12 cellular contexts compared by ENCODE assay signal in the genomic region with DNA sequence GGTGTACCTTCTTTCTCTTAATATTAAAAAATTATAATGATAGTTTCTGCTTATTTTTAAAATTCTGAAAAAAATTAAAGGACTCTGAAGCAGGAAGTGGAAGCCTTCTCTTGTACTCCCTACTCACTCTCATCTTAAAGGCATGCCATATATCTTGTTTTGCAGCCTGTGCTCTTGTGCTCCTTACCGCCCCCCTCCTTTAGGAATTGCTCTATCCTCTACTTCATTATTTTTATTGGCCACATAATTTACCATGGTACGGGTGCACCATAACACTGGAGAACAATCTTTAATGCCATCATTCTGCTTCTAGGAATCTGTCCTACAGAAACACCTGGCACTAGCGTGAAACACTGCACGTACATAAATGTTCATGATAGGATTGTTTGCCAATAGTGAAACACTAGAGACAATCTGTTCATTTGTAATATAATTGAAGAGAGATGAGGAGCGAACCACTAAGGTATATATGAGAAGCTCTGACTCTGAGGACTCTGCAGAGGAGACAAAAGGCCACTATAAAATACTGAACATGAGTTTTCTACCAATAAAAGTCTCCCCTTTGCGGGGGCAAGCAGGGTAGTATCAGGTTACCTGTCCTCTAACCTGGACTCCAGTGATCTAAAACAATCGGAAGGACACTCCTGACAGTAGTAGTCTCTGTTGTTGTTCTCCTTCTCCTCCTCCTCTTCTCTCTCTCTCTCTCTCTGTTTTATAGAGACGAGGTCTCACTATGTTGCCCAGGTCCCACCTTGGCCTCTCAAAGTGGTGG. TPM values are rescaled to one million over a fixed set of nuclear protein-coding genes. Genes with fewer than 3 reads are reported as not detected.
A peak's percentile ranks its signal among the peaks of the same experiment; 100 is the strongest.
DNase-seq lines count a peak whose midpoint lies in the region; ATAC-seq and TF ChIP-seq lines count a peak whose summit lies in the region.
"Had no signal": no experiment of that assay in that cellular context is flagged by ENCODE, and none has a peak within 500 bp of the region (broad histone marks: within the 10 kb centered on the region; RNA-seq: fewer than 3 reads in every experiment).

No MANE protein-coding gene starts in this region.

- H3K36me3 Mint-ChIP-seq in MCF 10A (ENCODE audit: insufficient read depth, unreplicated experiment): no peaks in the 10 kb centered on the region
- H3K36me3 Mint-ChIP-seq: brain had no signal

- H3K27me3 Mint-ChIP-seq in MCF 10A (ENCODE audit: insufficient read depth, unreplicated experiment): no peaks in the 10 kb centered on the region

- peak; percentile 35 for DNase-seq in MCF 10A (ENCODE audit: unreplicated experiment)
- no peak for DNase-seq in breast epithelium (ENCODE audit: low spot score in 2 of 2)
- peak; percentile 19 for DNase-seq in RKO (ENCODE audit: low spot score)
- peak; percentile 75 for DNase-seq in fibroblast of pulmonary artery (ENCODE audit: low read depth)
- DNase-seq in ecto neural progenitor cell (ENCODE audit: low spot score): no peak
- DNase-seq in erythroblast (lab: John Stamatoyannopoulos, UW): no peak
- no peak for DNase-seq in activated T-cell treated with anti-CD3 and anti-CD28 coated beads, Interleukin-2, amount 50 U/mL, for 1 hour
- DNase-seq: activated CD4-positive, alpha-beta T cell treated with anti-CD3 and anti-CD28 coated beads for 1 hour; NCI-H1417 treated with DMSO at 0.1 percent for 48 hours had no signal

- no peaks in the 10 kb centered on the region for H3K9me3 ChIP-seq in breast epithelium
- H3K9me3 ChIP-seq: BLaER1 treated with 17β-estradiol and CSF1 and Interleukin-3, amounts not matched to agents 10 nM and 100 nM had no signal

- H3K4me3 Mint-ChIP-seq in MCF 10A (ENCODE audit: unreplicated experiment): peak overlapping the region; percentile 1

- no peak overlapping the region for H3K27ac Mint-ChIP-seq in MCF 10A (ENCODE audit: low read depth, unreplicated experiment)

- no peak for TF ChIP-seq POLR2A in breast epithelium (IDR thresholded peaks at IDR 0.05)
- no peak for TF ChIP-seq POLR2A in erythroblast (IDR thresholded peaks at IDR 0.05; ENCODE audit: low read length)

- no peaks in the 10 kb centered on the region for H3K9me3 Mint-ChIP-seq in MCF 10A (ENCODE audit: unreplicated experiment)
- H3K9me3 Mint-ChIP-seq: brain had no signal

- H3K27ac ChIP-seq in breast epithelium: no peak overlapping the region
- H3K27ac ChIP-seq: BLaER1 treated with 17β-estradiol and CSF1 and Interleukin-3, amounts not matched to agents 10 nM and 100 nM had no signal

- CTCF ChIA-PET in MCF 10A (lab: Yijun Ruan, JAX): interaction anchor here (0.8 to 2.0 kb wide), 2 partner anchors 39 to 84 kb away, joined by 3 to 6 read pairs; no protein-coding TSS in a partner anchor

- ATAC-seq in HG03139 (IDR thresholded peaks at IDR 0.05; ENCODE audit: unreplicated experiment): no peak

- POLR2A ChIA-PET in MCF 10A (lab: Yijun Ruan, JAX): no interaction called here

- peaks cover 26% of the 10 kb centered on the region for H3K4me1 Mint-ChIP-seq in MCF 10A (ENCODE audit: insufficient read depth, unreplicated experiment)

- TF ChIP-seq CTCF in MCF 10A (IDR thresholded peaks at IDR 0.05; ENCODE audit: unreplicated experiment): no peak
- no peak for TF ChIP-seq CTCF in breast epithelium (IDR thresholded peaks at IDR 0.05)
- peak; percentile 38 for TF ChIP-seq CTCF in fibroblast of pulmonary artery (IDR thresholded peaks at IDR 0.05; ENCODE audit: low read length, missing control alignments)

- no peaks in the 10 kb centered on the region for H3K27me3 ChIP-seq in breast epithelium
- H3K27me3 ChIP-seq: BLaER1 treated with 17β-estradiol and CSF1 and Interleukin-3, amounts not matched to agents 10 nM and 100 nM had no signal

- no peak overlapping the region for H3K4me3 ChIP-seq in breast epithelium
- peak overlapping the region; percentile 2 for H3K4me3 ChIP-seq in fibroblast of pulmonary artery (replicated peaks; ENCODE audit: low read depth, low read length)
- H3K4me3 ChIP-seq: BLaER1 treated with 17β-estradiol and CSF1 and Interleukin-3, amounts not matched to agents 10 nM and 100 nM had no signal

- no peaks in the 10 kb centered on the region for H3K36me3 ChIP-seq in breast epithelium
- H3K36me3 ChIP-seq: BLaER1 treated with 17β-estradiol and CSF1 and Interleukin-3, amounts not matched to agents 10 nM and 100 nM had no signal

- intact Hi-C loops in MCF 10A (cut with micrococcal nuclease) (no loop called here), breast epithelium (cut with DNase I; ENCODE audit: low total_unique reads) (no loop called here)

- no TSS peak for BruUV-seq in MCF 10A (replicated peaks; lab: Mats Ljungman, UMichigan)

- no peaks in the 10 kb centered on the region for H3K4me1 ChIP-seq in breast epithelium

RNA-seq across cellular contexts. Expression of gene NYNRIN, which starts 6.3 kb away (rescaled TPM):
- total RNA-seq in MCF 10A (2022) (not detected in 2 replicates), breast epithelium (1 to 10 TPM; 6.4 to 8.2 (median 7.7) TPM)

RNA-seq across cellular contexts. Expression of gene NFATC4, which starts 24.5 kb away (rescaled TPM):
- 0.23 and 1.7 TPM in 2 replicates for total RNA-seq in MCF 10A (2022)
- total RNA-seq in breast epithelium: 10 to 100 TPM; 28.6 to 67.2 (median 32.8) TPM

RNA-seq across cellular contexts. Expression of gene CBLN3, which starts 37.0 kb away (rescaled TPM):
- 2.4 TPM in 2 replicates for total RNA-seq in MCF 10A (2022)
- total RNA-seq in breast epithelium: 1 to 10 TPM; 1.6 to 3.8 (median 2.3) TPM

RNA-seq across cellular contexts. Expression of gene KHNYN, which starts 37.2 kb away (rescaled TPM):
- total RNA-seq in MCF 10A (2022) (63.0 TPM in 2 replicates), breast epithelium (10 to 100 TPM; 48.5 to 68.1 (median 63.9) TPM)

RNA-seq across cellular contexts. Expression of gene SDR39U1, which starts 50.1 kb away (rescaled TPM):
- 53.2 and 58.7 TPM in 2 replicates for total RNA-seq in MCF 10A (2022)
- 10 to 100 TPM; 42.1 to 63.4 (median 53.4) TPM for total RNA-seq in breast epithelium

Comparison
In these comparisons a context has a peak if more than half of its experiments do, and no peak if none do; other contexts are left out.
1. DNase-seq: peak in MCF 10A (single experiment), RKO (single experiment) and fibroblast of pulmonary artery (single experiment); none in breast epithelium (0 of 2), ecto neural progenitor cell (single experiment), erythroblast (0 of 2) and activated T-cell treated with anti-CD3 and anti-CD28 coated beads, Interleukin-2, amount 50 U/mL, for 1 hour (single experiment).
2. RNA of gene NFATC4, which starts 24.5 kb away (total RNA-seq): 28.6 to 67.2 TPM in breast epithelium; 0.23 to 1.7 TPM in MCF 10A; every median in the first group is over 10 times any median in the second.